ENCODE assay signal across 1 cellular context in the genomic region with DNA sequence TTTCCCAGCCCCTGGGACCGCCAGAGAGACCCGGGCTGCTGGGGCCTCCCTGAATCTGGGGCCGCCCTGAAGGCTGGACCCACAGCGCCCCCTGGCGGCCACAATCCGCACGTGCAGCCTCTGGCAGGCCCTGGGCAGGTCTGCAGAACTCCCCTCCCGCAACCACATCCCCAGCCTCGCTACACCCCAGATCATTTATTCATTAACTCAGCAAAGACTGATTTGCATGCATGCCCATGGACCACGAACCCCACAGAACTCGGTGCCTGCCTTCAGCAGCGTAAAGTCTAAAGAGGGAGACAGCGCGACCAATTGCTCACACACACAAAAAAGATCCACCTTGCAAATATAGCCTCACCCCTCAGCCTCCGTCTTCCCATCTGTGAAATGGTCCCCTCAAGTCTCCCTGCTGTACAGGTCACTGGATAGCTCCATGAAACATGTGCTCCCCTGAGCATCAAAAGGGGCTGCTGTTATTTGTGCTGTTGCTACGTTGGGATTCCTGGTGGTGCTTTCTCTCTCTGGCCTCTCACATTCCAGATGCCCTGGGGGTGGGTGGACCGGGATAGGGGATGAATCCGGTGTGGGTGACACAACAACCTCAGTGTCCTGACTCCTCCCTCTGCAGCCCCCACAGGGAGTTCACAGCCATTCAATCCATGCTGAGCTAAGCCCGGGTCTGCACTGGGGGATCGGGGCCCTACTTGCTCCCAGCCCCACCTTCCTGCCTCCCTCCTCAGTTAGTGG.
TF ChIP-seq lines count a peak whose summit lies in the region.

No MANE protein-coding gene starts in this region.

TF ChIP-seq in K562, 482 proteins besides CTCF, POLR2A, EP300 and RAD21 (continued from another document and continues in another):
- TF ChIP-seq ZNF512 (tag; IDR thresholded peaks at IDR 0.05) = no peak
- no peak for TF ChIP-seq ZNF354B (CRISPR knock-in tag; IDR thresholded peaks at IDR 0.05)
- no peak for TF ChIP-seq MEF2A (IDR thresholded peaks at IDR 0.05; ENCODE audit: control insufficient read depth, low read depth, low read length)
- TF ChIP-seq, protein P1, sequence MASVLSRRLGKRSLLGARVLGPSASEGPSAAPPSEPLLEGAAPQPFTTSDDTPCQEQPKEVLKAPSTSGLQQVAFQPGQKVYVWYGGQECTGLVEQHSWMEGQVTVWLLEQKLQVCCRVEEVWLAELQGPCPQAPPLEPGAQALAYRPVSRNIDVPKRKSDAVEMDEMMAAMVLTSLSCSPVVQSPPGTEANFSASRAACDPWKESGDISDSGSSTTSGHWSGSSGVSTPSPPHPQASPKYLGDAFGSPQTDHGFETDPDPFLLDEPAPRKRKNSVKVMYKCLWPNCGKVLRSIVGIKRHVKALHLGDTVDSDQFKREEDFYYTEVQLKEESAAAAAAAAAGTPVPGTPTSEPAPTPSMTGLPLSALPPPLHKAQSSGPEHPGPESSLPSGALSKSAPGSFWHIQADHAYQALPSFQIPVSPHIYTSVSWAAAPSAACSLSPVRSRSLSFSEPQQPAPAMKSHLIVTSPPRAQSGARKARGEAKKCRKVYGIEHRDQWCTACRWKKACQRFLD (CRISPR knock-in tag; IDR thresholded peaks at IDR 0.05) = no peak
- TF ChIP-seq THRA (IDR thresholded peaks at IDR 0.05) = no peak
- no peak for TF ChIP-seq ZNF324 (CRISPR knock-in tag; IDR thresholded peaks at IDR 0.05)
- TF ChIP-seq BRF2 (IDR thresholded peaks at IDR 0.05; ENCODE audit: borderline replicate concordance, insufficient read depth, insufficient read length) = no peak
- TF ChIP-seq ZNF24 (IDR thresholded peaks at IDR 0.05) = peak; percentile 90
- TF ChIP-seq CBX1 (IDR thresholded peaks at IDR 0.05; ENCODE audit: low read depth) = peak; percentile 73; the same call in 1 of the 2 replicates
- TF ChIP-seq PYGO2 (tag; IDR thresholded peaks at IDR 0.05) = no peak
- TF ChIP-seq, protein P2, sequence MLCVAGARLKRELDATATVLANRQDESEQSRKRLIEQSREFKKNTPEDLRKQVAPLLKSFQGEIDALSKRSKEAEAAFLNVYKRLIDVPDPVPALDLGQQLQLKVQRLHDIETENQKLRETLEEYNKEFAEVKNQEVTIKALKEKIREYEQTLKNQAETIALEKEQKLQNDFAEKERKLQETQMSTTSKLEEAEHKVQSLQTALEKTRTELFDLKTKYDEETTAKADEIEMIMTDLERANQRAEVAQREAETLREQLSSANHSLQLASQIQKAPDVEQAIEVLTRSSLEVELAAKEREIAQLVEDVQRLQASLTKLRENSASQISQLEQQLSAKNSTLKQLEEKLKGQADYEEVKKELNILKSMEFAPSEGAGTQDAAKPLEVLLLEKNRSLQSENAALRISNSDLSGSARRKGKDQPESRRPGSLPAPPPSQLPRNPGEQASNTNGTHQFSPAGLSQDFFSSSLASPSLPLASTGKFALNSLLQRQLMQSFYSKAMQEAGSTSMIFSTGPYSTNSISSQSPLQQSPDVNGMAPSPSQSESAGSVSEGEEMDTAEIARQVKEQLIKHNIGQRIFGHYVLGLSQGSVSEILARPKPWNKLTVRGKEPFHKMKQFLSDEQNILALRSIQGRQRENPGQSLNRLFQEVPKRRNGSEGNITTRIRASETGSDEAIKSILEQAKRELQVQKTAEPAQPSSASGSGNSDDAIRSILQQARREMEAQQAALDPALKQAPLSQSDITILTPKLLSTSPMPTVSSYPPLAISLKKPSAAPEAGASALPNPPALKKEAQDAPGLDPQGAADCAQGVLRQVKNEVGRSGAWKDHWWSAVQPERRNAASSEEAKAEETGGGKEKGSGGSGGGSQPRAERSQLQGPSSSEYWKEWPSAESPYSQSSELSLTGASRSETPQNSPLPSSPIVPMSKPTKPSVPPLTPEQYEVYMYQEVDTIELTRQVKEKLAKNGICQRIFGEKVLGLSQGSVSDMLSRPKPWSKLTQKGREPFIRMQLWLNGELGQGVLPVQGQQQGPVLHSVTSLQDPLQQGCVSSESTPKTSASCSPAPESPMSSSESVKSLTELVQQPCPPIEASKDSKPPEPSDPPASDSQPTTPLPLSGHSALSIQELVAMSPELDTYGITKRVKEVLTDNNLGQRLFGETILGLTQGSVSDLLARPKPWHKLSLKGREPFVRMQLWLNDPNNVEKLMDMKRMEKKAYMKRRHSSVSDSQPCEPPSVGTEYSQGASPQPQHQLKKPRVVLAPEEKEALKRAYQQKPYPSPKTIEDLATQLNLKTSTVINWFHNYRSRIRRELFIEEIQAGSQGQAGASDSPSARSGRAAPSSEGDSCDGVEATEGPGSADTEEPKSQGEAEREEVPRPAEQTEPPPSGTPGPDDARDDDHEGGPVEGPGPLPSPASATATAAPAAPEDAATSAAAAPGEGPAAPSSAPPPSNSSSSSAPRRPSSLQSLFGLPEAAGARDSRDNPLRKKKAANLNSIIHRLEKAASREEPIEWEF (CRISPR knock-in tag; IDR thresholded peaks at IDR 0.05) = no peak
- 0 out of 4 replicates have a peak, but pooled peaks of 1 of the 2 experiments have one; percentile 33 for TF ChIP-seq TEAD1 (CRISPR knock-in tag; IDR thresholded peaks at IDR 0.05)
- no peak for TF ChIP-seq ZNF778 (CRISPR knock-in tag; IDR thresholded peaks at IDR 0.05)
- TF ChIP-seq TAF1 (IDR thresholded peaks at IDR 0.05; ENCODE audit: control insufficient read depth, extremely low read depth, insufficient read depth, low read length, severe bottlenecking) = no peak
- TF ChIP-seq STAT5A (IDR thresholded peaks at IDR 0.05; ENCODE audit: borderline replicate concordance, low read length) = no peak
- no peak for TF ChIP-seq ETS2 (tag; IDR thresholded peaks at IDR 0.05; ENCODE audit: borderline replicate concordance, poor library complexity, severe bottlenecking)
- TF ChIP-seq MAX (CRISPR knock-in tag; IDR thresholded peaks at IDR 0.05) = no peak
- no peak for TF ChIP-seq CBFA2T2 (conservative IDR thresholded peaks at IDR 0.05)
- no peak for TF ChIP-seq THRAP3 (IDR thresholded peaks at IDR 0.05; ENCODE audit: borderline replicate concordance)
- no peak for TF ChIP-seq NFIC (IDR thresholded peaks at IDR 0.05)
- TF ChIP-seq JUNB (CRISPR knock-in tag; conservative IDR thresholded peaks at IDR 0.05) = no peak
- TF ChIP-seq ZNF318 (IDR thresholded peaks at IDR 0.05; ENCODE audit: borderline replicate concordance in 1 of 2, low read depth in 1 of 2) = no peak
- no peak for TF ChIP-seq POU5F1 (IDR thresholded peaks at IDR 0.05; ENCODE audit: borderline replicate concordance, low read depth, low read length, partially characterized antibody)
- TF ChIP-seq HNRNPH1 (optimal IDR thresholded peaks at IDR 0.05; ENCODE audit: low read depth, low read length) = no peak
- no peak for TF ChIP-seq HES1 (IDR thresholded peaks at IDR 0.05; ENCODE audit: low read depth)
- no peak for TF ChIP-seq NR1H2 (CRISPR knock-in tag; IDR thresholded peaks at IDR 0.05)
- no peak for TF ChIP-seq SMARCE1 (IDR thresholded peaks at IDR 0.05)
- no peak for TF ChIP-seq ZNF282 (CRISPR knock-in tag; IDR thresholded peaks at IDR 0.05)
- TF ChIP-seq PHB2 (IDR thresholded peaks at IDR 0.05; ENCODE audit: low read depth) = no peak
- 0 out of 2 replicates have a peak, but pooled peaks have one; percentile 14 for TF ChIP-seq TEAD4 (IDR thresholded peaks at IDR 0.05; ENCODE audit: low read length)
- no peak for TF ChIP-seq TEAD4 (CRISPR knock-in tag; IDR thresholded peaks at IDR 0.05; ENCODE audit: borderline replicate concordance)
- TF ChIP-seq TARDBP (IDR thresholded peaks at IDR 0.05) = no peak
- TF ChIP-seq ZEB2 (IDR thresholded peaks at IDR 0.05) = no peak
- TF ChIP-seq LEF1 (IDR thresholded peaks at IDR 0.05) = no peak
- TF ChIP-seq CREB1 (IDR thresholded peaks at IDR 0.05) = no peak
- TF ChIP-seq CREB1 (CRISPR knock-in tag; IDR thresholded peaks at IDR 0.05) = no peak
- TF ChIP-seq ZFX (CRISPR knock-in tag; IDR thresholded peaks at IDR 0.05) = no peak
- TF ChIP-seq BRF1 (IDR thresholded peaks at IDR 0.05; ENCODE audit: borderline replicate concordance, extremely low read depth, insufficient read length) = no peak
- no peak for TF ChIP-seq NFE2 (IDR thresholded peaks at IDR 0.05; ENCODE audit: low read depth)
- peak; percentile 70 for TF ChIP-seq CHD4 (IDR thresholded peaks at IDR 0.05; ENCODE audit: insufficient read depth, insufficient replicate concordance, low read depth, low read length, poor library complexity, severe bottlenecking)
- peak; percentile 68 for TF ChIP-seq CC2D1A (IDR thresholded peaks at IDR 0.05)
